ENCODE assay signal across 8 cellular contexts in genomic region chr10:3786295-3786981, GRCh38. TPM values are rescaled to one million over a fixed set of nuclear protein-coding genes. Genes with fewer than 3 reads are reported as not detected.
DNase-seq lines count a peak whose midpoint lies in the region; ATAC-seq and TF ChIP-seq lines count a peak whose summit lies in the region.

No MANE protein-coding gene starts in this region.

- DNase-seq in LoVo (ENCODE audit: low spot score) = peak; percentile 67
- DNase-seq in adrenal gland = peak; percentile 51 to 80 (median 68)
- peak in 1 of 3 donors; percentile 32 for DNase-seq in immature natural killer cell
- DNase-seq in spleen = peak; percentile 80
- DNase-seq in 8988T = no peak
- no peak for DNase-seq in DMS114 treated with DMSO at 0.1 percent for 48 hours (lab: John Stamatoyannopoulos, UW; ENCODE audit: unreplicated experiment)

- peaks cover 0 to 3% (median 0%) of the 10 kb centered on the region in 6 donors for H3K9me3 Mint-ChIP-seq in immature natural killer cell

- H3K4me3 Mint-ChIP-seq in immature natural killer cell = peak overlapping the region; percentile 90 to 97 (median 94)

- intact Hi-C loops in adrenal gland (cut with DNase I) (loop anchor here in 1 of 2 donors (10.0 kb wide), 1 partner anchor 88 kb away; no protein-coding TSS in a partner anchor), spleen (cut with DNase I; ENCODE audit: low total_unique reads) (loop anchor here (10.0 kb wide), 1 partner anchor 302 kb away; no protein-coding TSS in a partner anchor)

- WGBS in adrenal gland, 4 donors = 52 to 53% (median 53%) methylated on average over 15 to 18 of the region's 18 CpGs
- WGBS in spleen, 5 donors = 77 to 90% (median 83%) methylated on average over 16 to 18 of the region's 18 CpGs

- H3K4me1 ChIP-seq in BLaER1 treated with 17β-estradiol and CSF1 and Interleukin-3, amounts not matched to agents 10 nM and 100 nM = peaks cover 0 to 26% (median 18%) of the 10 kb centered on the region in 10 experiments; a peak in 17 of 20 replicates
- peaks cover 13 to 23% of the 10 kb centered on the region in 2 donors for H3K4me1 ChIP-seq in adrenal gland (replicated peaks in 1 of 2)
- H3K4me1 ChIP-seq in spleen = peaks cover 5 to 25% (median 18%) of the 10 kb centered on the region in 6 donors

- H3K27me3 Mint-ChIP-seq in immature natural killer cell (ENCODE audit: low read depth in 3 of 3) = peaks cover 43 to 52% (median 49%) of the 10 kb centered on the region in 3 donors

- peak overlapping the region; percentile 57 to 83 (median 76); a peak in 19 of 20 replicates for H3K4me3 ChIP-seq in BLaER1 treated with 17β-estradiol and CSF1 and Interleukin-3, amounts not matched to agents 10 nM and 100 nM
- H3K4me3 ChIP-seq in adrenal gland (peak overlapping the region in 1 of 4 donors; percentile 63), spleen (peak overlapping the region in 6 of 8 donors; percentile 19 to 93 (median 76))

- ATAC-seq in HG03521 (IDR thresholded peaks at IDR 0.05; ENCODE audit: unreplicated experiment) = no peak

- peaks cover 25 to 27% of the 10 kb centered on the region in 2 donors for H3K4me1 Mint-ChIP-seq in immature natural killer cell

- H3K36me3 ChIP-seq in BLaER1 treated with 17β-estradiol and CSF1 and Interleukin-3, amounts not matched to agents 10 nM and 100 nM = peaks cover 9 to 34% (median 13%) of the 10 kb centered on the region in 11 experiments
- H3K36me3 ChIP-seq in adrenal gland (replicated peaks in 1 of 2) (peaks cover 0 to 6% of the 10 kb centered on the region in 2 donors), spleen (peaks cover 0 to 7% (median 4%) of the 10 kb centered on the region in 6 donors)

- TF ChIP-seq CTCF in adrenal gland (IDR thresholded peaks at IDR 0.05) (no peak), spleen (IDR thresholded peaks at IDR 0.05 in 8 of 11, conservative IDR thresholded peaks at IDR 0.05 in 3 of 11) (no peak)

- H3K27ac ChIP-seq in BLaER1 treated with 17β-estradiol and CSF1 and Interleukin-3, amounts not matched to agents 10 nM and 100 nM = peak overlapping the region; percentile 99 to 100 (median 100)
- H3K27ac ChIP-seq in adrenal gland (peak overlapping the region; percentile 89 to 100 (median 100)), spleen (peak overlapping the region; percentile 99 to 100 (median 100))

- H4K20me1 ChIP-seq in BLaER1 treated with 17β-estradiol and CSF1 and Interleukin-3, amounts not matched to agents 10 nM and 100 nM = peaks cover 14 to 36% (median 34%) of the 10 kb centered on the region in 11 experiments

- TF ChIP-seq POLR2A in adrenal gland (IDR thresholded peaks at IDR 0.05) = peak in 1 of 2 donors; percentile 48
- TF ChIP-seq POLR2A in spleen (IDR thresholded peaks at IDR 0.05) = no peak

- H3K36me3 Mint-ChIP-seq in immature natural killer cell = peaks cover 22 to 30% (median 22%) of the 10 kb centered on the region in 3 donors

- peaks cover 20 to 34% (median 29%) of the 10 kb centered on the region in 11 experiments for H3K9me3 ChIP-seq in BLaER1 treated with 17β-estradiol and CSF1 and Interleukin-3, amounts not matched to agents 10 nM and 100 nM (replicated peaks in 1 of 11)
- peaks cover 0 to 11% (median 10%) of the 10 kb centered on the region in 3 donors for H3K9me3 ChIP-seq in adrenal gland (replicated peaks in 1 of 3)
- H3K9me3 ChIP-seq in spleen = peaks cover 0 to 16% (median 10%) of the 10 kb centered on the region in 8 donors

- no peaks in the 10 kb centered on the region for H3K27me3 ChIP-seq in BLaER1 treated with 17β-estradiol and CSF1 and Interleukin-3, amounts not matched to agents 10 nM and 100 nM
- no peaks in the 10 kb centered on the region for H3K27me3 ChIP-seq in adrenal gland
- H3K27me3 ChIP-seq in spleen (replicated peaks in 1 of 7) = no peaks in the 10 kb centered on the region

- H3K9ac ChIP-seq in BLaER1 treated with 17β-estradiol and CSF1 and Interleukin-3, amounts not matched to agents 10 nM and 100 nM = peak overlapping the region; percentile 99 to 100 (median 100)

- H3K27ac Mint-ChIP-seq in immature natural killer cell = peak overlapping the region; percentile 96 to 99 (median 98)

- peak overlapping the region; percentile 82 to 92 (median 87) for H3K4me2 ChIP-seq in BLaER1 treated with 17β-estradiol and CSF1 and Interleukin-3, amounts not matched to agents 10 nM and 100 nM

RNA-seq across cellular contexts. Expression of gene KLF6, which starts 1.4 kb away (rescaled TPM):
- total RNA-seq in adrenal gland (10 to 100 TPM; 14.4 to 70.2 (median 38.9) TPM), spleen (100 to 1,000 TPM in 5 of 7 donors, 10 to 100 TPM in 2; 65.0 to 211 (median 135) TPM)
- polyA plus RNA-seq in adrenal gland (10 to 100 TPM; 14.9 to 25.2 (median 18.0) TPM), immature natural killer cell (100 to 1,000 TPM; 343 to 423 (median 353) TPM), spleen (10 to 100 TPM; 18.8 to 26.6 (median 19.6) TPM)

Comparison
In these comparisons a context has a peak if more than half of its experiments do, and no peak if none do; other contexts are left out.
1. DNase-seq: peak in LoVo (single experiment), adrenal gland (7 of 7) and spleen (single experiment); none in 8988T (single experiment) and DMS114 treated with DMSO at 0.1 percent for 48 hours (single experiment).
2. RNA of gene KLF6, which starts 1.4 kb away (polyA plus RNA-seq): 343 to 423 TPM in immature natural killer cell; 18.8 to 26.6 TPM in spleen and 14.9 to 25.2 TPM in adrenal gland; every median in the first group is over 10 times any median in the second.
3. Peak in every context shown above with its lines, with median percentiles within 50 percentile points of each other: H3K27ac ChIP-seq.